ENCODE assay signal across 12 cellular contexts in genomic region chr1:59107516-59107915, GRCh38.
DNase-seq lines count a peak whose midpoint lies in the region; ATAC-seq and TF ChIP-seq lines count a peak whose summit lies in the region.
"Had no signal": no experiment of that assay in that cellular context is flagged by ENCODE, and none has a peak within 500 bp of the region (broad histone marks: within the 10 kb centered on the region; RNA-seq: fewer than 3 reads in every experiment).

No MANE protein-coding gene starts in this region.

- H3K27ac Mint-ChIP-seq in activated T-helper 1 cell treated with anti-CD3 and anti-CD28 coated beads, Interleukin-12 subunit alpha, Interleukin-12 subunit beta, Interleukin-2, Interleukin-4 antibody, amounts not matched to agents 30 ng/mL and 10 ng/mL and 1 ng/mL, durations not matched to agents 14 hours and 24 hours and 36 hours, result no peak overlapping the region
- H3K27ac Mint-ChIP-seq: activated B cell treated with CpG ODN at 0.5 μM for 24 hours; activated T-helper 2 cell treated with anti-CD3 and anti-CD28 coated beads, Interferon-gamma antibody, Interleukin-2, Interleukin-4, amounts not matched to agents 10 μg/mL and 5 μg/mL and 100 μg/mL, durations not matched to agents 14 hours and 24 hours and 36 hours had no signal

- WGBS in thyroid gland, 2 donors, result 39 to 43% methylated on average over 3 to 5 of the region's 5 CpGs

- peaks cover 4% of the 10 kb centered on the region for H3K27me3 Mint-ChIP-seq in activated T-helper 1 cell treated with anti-CD3 and anti-CD28 coated beads, Interleukin-12 subunit alpha, Interleukin-12 subunit beta, Interleukin-2, Interleukin-4 antibody, amounts not matched to agents 30 ng/mL and 10 ng/mL and 1 ng/mL, durations not matched to agents 14 hours and 24 hours and 36 hours (ENCODE audit: insufficient read depth)
- H3K27me3 Mint-ChIP-seq: activated B cell treated with CpG ODN at 0.5 μM for 24 hours had no signal

- no peak overlapping the region for H3K4me3 Mint-ChIP-seq in activated T-helper 1 cell treated with anti-CD3 and anti-CD28 coated beads, Interleukin-12 subunit alpha, Interleukin-12 subunit beta, Interleukin-2, Interleukin-4 antibody, amounts not matched to agents 30 ng/mL and 10 ng/mL and 1 ng/mL, durations not matched to agents 14 hours and 24 hours and 36 hours
- H3K4me3 Mint-ChIP-seq: activated B cell treated with CpG ODN at 0.5 μM for 24 hours had no signal

- peak overlapping the region in 1 of 3 donors; percentile 50 for H3K27ac ChIP-seq in thyroid gland

- no peaks in the 10 kb centered on the region for H3K27me3 ChIP-seq in thyroid gland

- DNase-seq in NCI-H2171 (lab: John Stamatoyannopoulos, UW), result peak; percentile 84
- peak; percentile 19 for DNase-seq in dedifferentiated amniotic fluid mesenchymal stem cell (ENCODE audit: extremely low spot score)
- DNase-seq in inferior parietal cortex (ENCODE audit: extremely low spot score), result peak; percentile 24
- peak; percentile 72 to 84 for DNase-seq in thyroid gland
- DNase-seq in T-helper 9 cell, result no peak
- DNase-seq in activated T-helper 1 cell treated with anti-CD3 and anti-CD28 coated beads, Interleukin-12 subunit alpha, Interleukin-12 subunit beta, Interleukin-2, Interleukin-4 antibody, amounts not matched to agents 30 ng/mL and 10 ng/mL and 1 ng/mL, durations not matched to agents 14 hours and 24 hours and 36 hours (ENCODE audit: low spot score), result no peak
- no peak for DNase-seq in NCI-H2107 (lab: John Stamatoyannopoulos, UW)
- DNase-seq: activated B cell treated with CpG ODN at 0.5 μM for 24 hours; NCI-H1105; stimulated activated naive CD4-positive, alpha-beta T cell treated with Interleukin-2 at 50 U/mL for 16 hours had no signal

- ATAC-seq in GM19455 (IDR thresholded peaks at IDR 0.05; ENCODE audit: unreplicated experiment), result no peak

- no peaks in the 10 kb centered on the region for H3K9me3 ChIP-seq in thyroid gland

- no peaks in the 10 kb centered on the region for H3K36me3 ChIP-seq in thyroid gland

- H3K4me1 Mint-ChIP-seq in activated T-helper 1 cell treated with anti-CD3 and anti-CD28 coated beads, Interleukin-12 subunit alpha, Interleukin-12 subunit beta, Interleukin-2, Interleukin-4 antibody, amounts not matched to agents 30 ng/mL and 10 ng/mL and 1 ng/mL, durations not matched to agents 14 hours and 24 hours and 36 hours (ENCODE audit: low read depth), result no peaks in the 10 kb centered on the region

- no peak for TF ChIP-seq CTCF in thyroid gland (IDR thresholded peaks at IDR 0.05)

- intact Hi-C loops in thyroid gland (cut with DNase I), result no loop called here
- intact Hi-C loops in activated T-helper 1 cell treated with anti-CD3 and anti-CD28 coated beads, Interleukin-12 subunit alpha, Interleukin-12 subunit beta, Interleukin-2, Interleukin-4 antibody, amounts not matched to agents 30 ng/mL and 10 ng/mL and 1 ng/mL, durations not matched to agents 14 hours and 24 hours and 36 hours (cut with micrococcal nuclease), result no loop called here

- peaks cover 0 to 8% of the 10 kb centered on the region in 2 donors for H3K4me1 ChIP-seq in thyroid gland

- H3K9me3 Mint-ChIP-seq in activated T-helper 1 cell treated with anti-CD3 and anti-CD28 coated beads, Interleukin-12 subunit alpha, Interleukin-12 subunit beta, Interleukin-2, Interleukin-4 antibody, amounts not matched to agents 30 ng/mL and 10 ng/mL and 1 ng/mL, durations not matched to agents 14 hours and 24 hours and 36 hours, result no peaks in the 10 kb centered on the region
- H3K9me3 Mint-ChIP-seq: activated B cell treated with CpG ODN at 0.5 μM for 24 hours; activated T-helper 2 cell treated with anti-CD3 and anti-CD28 coated beads, Interferon-gamma antibody, Interleukin-2, Interleukin-4, amounts not matched to agents 10 μg/mL and 5 μg/mL and 100 μg/mL, durations not matched to agents 14 hours and 24 hours and 36 hours had no signal

- no peak overlapping the region for H3K4me3 ChIP-seq in thyroid gland (replicated peaks in 1 of 3)

- no peak for TF ChIP-seq POLR2A in thyroid gland (IDR thresholded peaks at IDR 0.05)

- H3K36me3 Mint-ChIP-seq in activated T-helper 1 cell treated with anti-CD3 and anti-CD28 coated beads, Interleukin-12 subunit alpha, Interleukin-12 subunit beta, Interleukin-2, Interleukin-4 antibody, amounts not matched to agents 30 ng/mL and 10 ng/mL and 1 ng/mL, durations not matched to agents 14 hours and 24 hours and 36 hours (ENCODE audit: low read depth), result no peaks in the 10 kb centered on the region

Comparison
In these comparisons a context has a peak if more than half of its experiments do, and no peak if none do; other contexts are left out.
1. DNase-seq: peak in NCI-H2171 (single experiment), dedifferentiated amniotic fluid mesenchymal stem cell (single experiment), inferior parietal cortex (single experiment) and thyroid gland (2 of 2); none in T-helper 9 cell (single experiment), activated T-helper 1 cell treated with anti-CD3 and anti-CD28 coated beads, Interleukin-12 subunit alpha, Interleukin-12 subunit beta, Interleukin-2, Interleukin-4 antibody, amounts not matched to agents 30 ng/mL and 10 ng/mL and 1 ng/mL, durations not matched to agents 14 hours and 24 hours and 36 hours (single experiment) and NCI-H2107 (single experiment).